In genomic region chr19:4217429-4218264, GRCh38 we compare ENCODE assay signal across 2 cellular contexts.
TF ChIP-seq lines count a peak whose summit lies in the region.

No MANE protein-coding gene starts in this region.

TF ChIP-seq in HEK293T, 16 proteins besides CTCF, POLR2A, EP300 and RAD21:
- no peak for TF ChIP-seq FOXM1 (IDR thresholded peaks at IDR 0.05; ENCODE audit: borderline replicate concordance)
- no peak for TF ChIP-seq SUZ12 (IDR thresholded peaks at IDR 0.05)
- TF ChIP-seq LEF1 (IDR thresholded peaks at IDR 0.05; ENCODE audit: borderline replicate concordance), result no peak
- no peak for TF ChIP-seq FOXA1 (IDR thresholded peaks at IDR 0.05)
- no peak for TF ChIP-seq FOXK2 (IDR thresholded peaks at IDR 0.05)
- no peak for TF ChIP-seq HDGF (IDR thresholded peaks at IDR 0.05; ENCODE audit: borderline replicate concordance)
- TF ChIP-seq NFRKB (IDR thresholded peaks at IDR 0.05), result no peak
- no peak for TF ChIP-seq L3MBTL2 (conservative IDR thresholded peaks at IDR 0.05)
- no peak for TF ChIP-seq ARNT (IDR thresholded peaks at IDR 0.05)
- no peak for TF ChIP-seq SP1 (IDR thresholded peaks at IDR 0.05)
- TF ChIP-seq ZNF384 (IDR thresholded peaks at IDR 0.05), result no peak
- TF ChIP-seq ELF4 (IDR thresholded peaks at IDR 0.05), result no peak

TF ChIP-seq in HepG2, 621 proteins besides CTCF, POLR2A, EP300 and RAD21:
- TF ChIP-seq ZNF513 (CRISPR knock-in tag; conservative IDR thresholded peaks at IDR 0.05), result no peak
- TF ChIP-seq ZNF101 (CRISPR knock-in tag; IDR thresholded peaks at IDR 0.05; ENCODE audit: borderline replicate concordance, low read depth), result no peak
- TF ChIP-seq ZNF674 (CRISPR knock-in tag; IDR thresholded peaks at IDR 0.05; ENCODE audit: low read depth), result no peak
- peak; percentile 55; the same call in 1 of the 2 replicates for TF ChIP-seq ZBTB33 (CRISPR knock-in tag; IDR thresholded peaks at IDR 0.05)
- TF ChIP-seq FOXO4 (CRISPR knock-in tag; conservative IDR thresholded peaks at IDR 0.05), result no peak
